ENCODE assay signal across 8 cellular contexts in the genomic region with DNA sequence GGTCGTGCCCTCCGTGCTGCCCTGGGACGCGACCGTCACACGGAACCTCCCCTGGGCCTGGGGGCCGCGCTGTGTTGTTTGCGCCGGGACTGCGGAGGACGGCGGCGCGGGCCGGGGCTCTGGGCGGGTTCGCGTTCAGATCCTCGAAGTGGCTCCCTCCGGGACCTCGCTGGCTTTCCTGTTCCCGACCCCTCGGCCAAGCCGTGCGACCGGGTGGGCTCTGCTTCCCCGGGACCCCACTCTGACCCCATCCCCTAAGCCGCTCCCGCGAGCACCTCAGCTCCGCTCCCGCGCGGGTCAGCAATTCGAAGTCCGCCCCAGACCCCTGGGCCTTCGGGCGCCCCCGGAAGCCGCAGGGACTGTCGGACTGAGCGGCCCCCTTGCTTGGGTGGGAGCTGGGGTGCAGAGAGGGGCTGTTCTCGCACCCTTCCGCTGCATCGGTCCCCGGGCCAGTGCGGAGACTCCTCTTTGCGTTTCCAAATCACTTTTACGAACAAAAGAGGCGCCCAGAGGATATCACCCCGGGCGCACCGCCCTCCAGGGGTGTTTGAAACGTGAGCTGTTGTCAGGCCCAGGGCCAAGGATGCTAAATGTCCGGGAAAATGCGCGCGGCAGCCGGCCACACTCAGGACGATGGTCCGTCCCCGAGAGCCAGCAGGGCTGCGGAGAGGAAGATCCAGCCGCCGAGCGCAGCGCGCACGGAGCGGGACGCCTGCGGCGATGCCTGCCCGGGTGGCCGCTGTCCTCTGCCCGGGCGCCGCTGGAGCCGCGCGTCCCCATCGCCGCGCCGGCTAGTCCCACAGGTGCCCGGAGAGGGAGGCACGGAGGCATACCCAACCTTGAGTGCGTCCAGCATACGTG.
DNase-seq lines count a peak whose midpoint lies in the region; ATAC-seq and TF ChIP-seq lines count a peak whose summit lies in the region.

No MANE protein-coding gene starts in this region.

- ATAC-seq in GM23338 (peak; percentile 89), right cardiac atrium (peak; percentile 43 to 70), gastrocnemius medialis (no peak), HG03196 (IDR thresholded peaks at IDR 0.05; ENCODE audit: unreplicated experiment) (no peak), HG02852 (IDR thresholded peaks at IDR 0.05; ENCODE audit: unreplicated experiment) (no peak), GM19463 (IDR thresholded peaks at IDR 0.05; ENCODE audit: unreplicated experiment) (no peak), GM21723 (IDR thresholded peaks at IDR 0.05; ENCODE audit: unreplicated experiment) (no peak)

- H3K4me3 ChIP-seq in GM23338 (peak overlapping the region; percentile 90), right cardiac atrium (ENCODE audit: low read length) (peak overlapping the region; percentile 42), gastrocnemius medialis (peak overlapping the region; percentile 29 to 56 (median 46))

- no peak overlapping the region for H3K27ac Mint-ChIP-seq in GM23338

- H3K9me2 ChIP-seq in GM23338 (ENCODE audit: insufficient read depth), result no peaks in the 10 kb centered on the region

- H3K36me3 ChIP-seq in GM23338 (ENCODE audit: insufficient read depth) (no peaks in the 10 kb centered on the region; the same call in 1 of the 2 replicates), gastrocnemius medialis (no peaks in the 10 kb centered on the region)

- peaks cover 27% of the 10 kb centered on the region for H3K27me3 Mint-ChIP-seq in GM23338 (ENCODE audit: insufficient read depth, low read depth, poor library complexity)

- no peaks in the 10 kb centered on the region for H3F3A ChIP-seq in GM23338 (replicated peaks; ENCODE audit: low read depth)

- DNase-seq in GM23338 (ENCODE audit: low spot score) (peak; percentile 62), right cardiac atrium (peak in 1 of 3 donors; percentile 61), gastrocnemius medialis (no peak)
- peak; percentile 31 to 39 for DNase-seq in activated T-cell treated with anti-CD3 and anti-CD28 coated beads, Interleukin-2, amount 50 U/mL, for 48 hours

- H3K27me3 ChIP-seq in GM23338 (ENCODE audit: insufficient read depth) (peaks cover 40% of the 10 kb centered on the region), right cardiac atrium (ENCODE audit: control insufficient read depth, insufficient read depth) (no peaks in the 10 kb centered on the region), gastrocnemius medialis (peaks cover 28 to 47% (median 36%) of the 10 kb centered on the region in 3 donors)

- no peaks in the 10 kb centered on the region for H3K9me3 ChIP-seq in right cardiac atrium (ENCODE audit: control insufficient read depth, low read length)
- H3K9me3 ChIP-seq in gastrocnemius medialis, result no peaks in the 10 kb centered on the region

- H3K9me3 Mint-ChIP-seq in GM23338, result peaks cover 14% of the 10 kb centered on the region

- H3K36me3 Mint-ChIP-seq in GM23338 (ENCODE audit: low read depth), result peaks cover 5% of the 10 kb centered on the region

- H3K4me2 ChIP-seq in GM23338, result peak overlapping the region; percentile 96

- 4% methylated on average over 90 of the region's 90 CpGs for WGBS in right cardiac atrium

- peaks cover 4% of the 10 kb centered on the region; the same call in 1 of the 2 replicates for H3K4me1 ChIP-seq in GM23338 (ENCODE audit: insufficient read depth)
- no peaks in the 10 kb centered on the region for H3K4me1 ChIP-seq in right cardiac atrium (ENCODE audit: control insufficient read depth, insufficient read depth, low read length)
- peaks cover 4 to 17% of the 10 kb centered on the region in 2 donors for H3K4me1 ChIP-seq in gastrocnemius medialis

- peak overlapping the region; percentile 75 for H3K4me3 Mint-ChIP-seq in GM23338

- H4K20me1 ChIP-seq in GM23338 (replicated peaks; ENCODE audit: insufficient read depth), result no peaks in the 10 kb centered on the region

- H3K27ac ChIP-seq in GM23338 (ENCODE audit: low read depth), result no peak overlapping the region
- no peak overlapping the region for H3K27ac ChIP-seq in right cardiac atrium (ENCODE audit: low read length)
- no peak overlapping the region for H3K27ac ChIP-seq in gastrocnemius medialis

- H3K4me1 Mint-ChIP-seq in GM23338, result no peaks in the 10 kb centered on the region; the same call in 2 of the 3 replicates

- in situ Hi-C loops in gastrocnemius medialis (cut with MboI; ENCODE audit: low sequenced_read_pairs in 4 of 4), result loop anchor here in 3 of 4 donors (25.0 kb wide), 2 partner anchors 391 to 409 kb away; a partner anchor contains a TSS

- peak overlapping the region; percentile 100 for H2AFZ ChIP-seq in GM23338

- no peaks in the 10 kb centered on the region for H3K79me2 ChIP-seq in GM23338 (replicated peaks; ENCODE audit: insufficient read depth)

- intact Hi-C loops in right cardiac atrium (cut with DNase I), result loop anchor here in 1 of 4 donors (10.0 kb wide), 1 partner anchor 108 kb away; no protein-coding TSS in a partner anchor
- intact Hi-C loops in gastrocnemius medialis (cut with DNase I; ENCODE audit: low total_unique reads), result no loop called here

- no peak for TF ChIP-seq CTCF in GM23338 (conservative IDR thresholded peaks at IDR 0.05; ENCODE audit: low read depth in 2 of 2)
- TF ChIP-seq CTCF in gastrocnemius medialis (IDR thresholded peaks at IDR 0.05 in 4 of 5, conservative IDR thresholded peaks at IDR 0.05 in 1 of 5), result no peak

- no peak for TF ChIP-seq POLR2A in gastrocnemius medialis (IDR thresholded peaks at IDR 0.05)

TF ChIP-seq in GM23338, 12 proteins besides CTCF, POLR2A, EP300 and RAD21:
- TF ChIP-seq CREB1 (CRISPR knock-in tag; IDR thresholded peaks at IDR 0.05; ENCODE audit: low read depth), result no peak
- no peak for TF ChIP-seq STAT1 (IDR thresholded peaks at IDR 0.05; ENCODE audit: unreplicated experiment)
- no peak for TF ChIP-seq ZNF114 (CRISPR knock-in tag; IDR thresholded peaks at IDR 0.05)
- no peak for TF ChIP-seq JUNB (IDR thresholded peaks at IDR 0.05; ENCODE audit: unreplicated experiment)
- peak; percentile 28 for TF ChIP-seq EZH2 (IDR thresholded peaks at IDR 0.05; ENCODE audit: low read depth, unreplicated experiment)
- no peak for TF ChIP-seq ZNF331 (CRISPR knock-in tag; IDR thresholded peaks at IDR 0.05; ENCODE audit: low read depth)

Comparison
In these comparisons a context has a peak if more than half of its experiments do, and no peak if none do; other contexts are left out.
1. ATAC-seq: peak in GM23338 (single experiment) and right cardiac atrium (2 of 2); none in gastrocnemius medialis (0 of 2), HG03196 (single experiment), HG02852 (single experiment), GM19463 (single experiment) and GM21723 (single experiment).
2. DNase-seq: peak in GM23338 (single experiment) and activated T-cell treated with anti-CD3 and anti-CD28 coated beads, Interleukin-2, amount 50 U/mL, for 48 hours (2 of 2); none in gastrocnemius medialis (0 of 2).
3. Peak in every context shown above with its lines, with median percentiles within 50 percentile points of each other: H3K4me3 ChIP-seq.